8 cellular contexts compared by ENCODE assay signal in genomic region chr10:73646598-73647041, GRCh38. TPM values are rescaled to one million over a fixed set of nuclear protein-coding genes. Genes with fewer than 3 reads are reported as not detected.
DNase-seq lines count a peak whose midpoint lies in the region; ATAC-seq and TF ChIP-seq lines count a peak whose summit lies in the region.

No MANE protein-coding gene starts in this region.

- no peaks in the 10 kb centered on the region for H3K9me3 ChIP-seq in BLaER1 treated with 17β-estradiol and CSF1 and Interleukin-3, amounts not matched to agents 10 nM and 100 nM (replicated peaks in 1 of 11)
- H3K9me3 ChIP-seq in IMR-90 (ENCODE audit: control insufficient read depth, insufficient read depth, low read length) (no peaks in the 10 kb centered on the region), left ventricle myocardium inferior (replicated peaks) (no peaks in the 10 kb centered on the region)

- no peak for TF ChIP-seq RAD21 in IMR-90 (IDR thresholded peaks at IDR 0.05; ENCODE audit: low read length)

- H3K14ac ChIP-seq in IMR-90 (replicated peaks; ENCODE audit: low read depth, low read length), result no peak overlapping the region

- no peak overlapping the region; the same call in 1 of the 2 replicates for H4K5ac ChIP-seq in IMR-90 (ENCODE audit: low read depth, low read length)

- H2BK5ac ChIP-seq in IMR-90 (ENCODE audit: low read depth, low read length, poor library complexity, severe bottlenecking), result no peak overlapping the region

- H3K18ac ChIP-seq in IMR-90 (ENCODE audit: low read depth, low read length), result no peak overlapping the region

- H2BK15ac ChIP-seq in IMR-90 (ENCODE audit: low read depth, low read length), result 0 out of 3 replicates have a peak overlapping the region, but pooled peaks have one; percentile 17

- no peak overlapping the region for H3K4me3 ChIP-seq in BLaER1 treated with 17β-estradiol and CSF1 and Interleukin-3, amounts not matched to agents 10 nM and 100 nM
- no peak overlapping the region for H3K4me3 ChIP-seq in IMR-90 (ENCODE audit: insufficient read depth, low read depth, low read length)
- peak overlapping the region; percentile 76 for H3K4me3 ChIP-seq in left ventricle myocardium inferior

- intact Hi-C loops in IMR-90 (cut with micrococcal nuclease), result loop anchor here (10.0 kb wide), 1 partner anchor 232 kb away; the partner anchor contains the start of gene ANXA7
- intact Hi-C loops in left ventricle myocardium inferior (cut with micrococcal nuclease), result no loop called here

- H2AK9ac ChIP-seq in IMR-90 (replicated peaks; ENCODE audit: low read depth, low read length, poor library complexity), result no peak overlapping the region

- H4K91ac ChIP-seq in IMR-90 (ENCODE audit: insufficient read depth, low read depth, low read length), result peak overlapping the region; percentile 23; the same call in 1 of the 2 replicates

- H4K20me1 ChIP-seq in BLaER1 treated with 17β-estradiol and CSF1 and Interleukin-3, amounts not matched to agents 10 nM and 100 nM, result no peaks in the 10 kb centered on the region
- no peaks in the 10 kb centered on the region for H4K20me1 ChIP-seq in IMR-90 (ENCODE audit: insufficient read depth, low read length)

- 0 out of 2 replicates have a peak overlapping the region, but pooled peaks have one; percentile 8 for H2BK20ac ChIP-seq in IMR-90 (ENCODE audit: low read depth, low read length)

- BruUV-seq in IMR-90 (replicated peaks; lab: Mats Ljungman, UMichigan), result no TSS peak

- H3K9me3 Mint-ChIP-seq in nephron progenitor cell, result no peaks in the 10 kb centered on the region

- H3K56ac ChIP-seq in IMR-90 (ENCODE audit: extremely low read depth, insufficient read depth, low read length), result no peak overlapping the region

- peaks cover 9% of the 10 kb centered on the region for H3K27me3 Mint-ChIP-seq in nephron progenitor cell (ENCODE audit: low read depth, poor library complexity)

- peak overlapping the region; percentile 68 for H3K4me3 Mint-ChIP-seq in nephron progenitor cell

- TF ChIP-seq POLR2A in IMR-90 (IDR thresholded peaks at IDR 0.05; ENCODE audit: low read depth, low read length) (no peak), GM18505 (IDR thresholded peaks at IDR 0.05; ENCODE audit: borderline replicate concordance, extremely low read depth, insufficient read depth, insufficient read length) (no peak)

- no peak for DNase-seq in IMR-90
- DNase-seq in left ventricle myocardium inferior, result no peak
- no peak for DNase-seq in nephron progenitor cell
- DNase-seq in CD1c-positive myeloid dendritic cell (ENCODE audit: extremely low spot score), result no peak
- no peak for DNase-seq in NCI-H1417 (lab: John Stamatoyannopoulos, UW)

- H3K4me1 Mint-ChIP-seq in nephron progenitor cell, result peaks cover 44% of the 10 kb centered on the region

- H3K9ac ChIP-seq in BLaER1 treated with 17β-estradiol and CSF1 and Interleukin-3, amounts not matched to agents 10 nM and 100 nM, result no peak overlapping the region
- H3K9ac ChIP-seq in IMR-90 (ENCODE audit: low read depth, low read length), result no peak overlapping the region

- peak overlapping the region; percentile 75 for H3K27ac Mint-ChIP-seq in nephron progenitor cell

- peaks cover 0 to 14% of the 10 kb centered on the region in 2 experiments; a peak in 2 of 4 replicates for H3K79me1 ChIP-seq in IMR-90 (ENCODE audit: low read depth in 1 of 2, low read length in 2 of 2)

- peaks cover 59 to 89% (median 72%) of the 10 kb centered on the region in 10 experiments for H3K4me1 ChIP-seq in BLaER1 treated with 17β-estradiol and CSF1 and Interleukin-3, amounts not matched to agents 10 nM and 100 nM
- H3K4me1 ChIP-seq in IMR-90 (ENCODE audit: control insufficient read depth, insufficient read depth, low read length) (peaks cover 23% of the 10 kb centered on the region), left ventricle myocardium inferior (peaks cover 60% of the 10 kb centered on the region)

- 0 out of 2 replicates have a peak overlapping the region, but pooled peaks have one; percentile 16 for H2BK120ac ChIP-seq in IMR-90 (ENCODE audit: low read depth, low read length)

- no peak overlapping the region for H3K23ac ChIP-seq in IMR-90 (ENCODE audit: low read depth, low read length)

- no peak overlapping the region for H3K27ac ChIP-seq in BLaER1 treated with 17β-estradiol and CSF1 and Interleukin-3, amounts not matched to agents 10 nM and 100 nM
- H3K27ac ChIP-seq in IMR-90 (ENCODE audit: insufficient read depth, low read length) (no peak overlapping the region), left ventricle myocardium inferior (replicated peaks) (peak overlapping the region; percentile 94)

- dilution Hi-C loops in IMR-90 (cut with HindIII; ENCODE audit: low sequenced_read_pairs, unreplicated experiment), result no loop called here

- H2AFZ ChIP-seq in IMR-90 (replicated peaks; ENCODE audit: low read length, poor library complexity), result peak overlapping the region; percentile 35

- CTCF ChIA-PET in IMR-90 (lab: Yijun Ruan, JAX), result no interaction called here

- no peaks in the 10 kb centered on the region for H3K36me3 ChIP-seq in BLaER1 treated with 17β-estradiol and CSF1 and Interleukin-3, amounts not matched to agents 10 nM and 100 nM
- H3K36me3 ChIP-seq in IMR-90 (ENCODE audit: control insufficient read depth, insufficient read depth, low read length) (no peaks in the 10 kb centered on the region), left ventricle myocardium inferior (peaks cover 5% of the 10 kb centered on the region)

- H3K27me3 ChIP-seq in BLaER1 treated with 17β-estradiol and CSF1 and Interleukin-3, amounts not matched to agents 10 nM and 100 nM, result peaks cover 0 to 15% (median 0%) of the 10 kb centered on the region in 11 experiments; a peak in 5 of 22 replicates
- H3K27me3 ChIP-seq in IMR-90 (ENCODE audit: control insufficient read depth, insufficient read depth, low read length) (no peaks in the 10 kb centered on the region; the same call in 1 of the 2 replicates), left ventricle myocardium inferior (ENCODE audit: low read depth) (no peaks in the 10 kb centered on the region)

- H3K4ac ChIP-seq in IMR-90 (ENCODE audit: low read depth, low read length), result no peak overlapping the region

- ATAC-seq in IMR-90 (ENCODE audit: low read depth) (no peak), HG02798 (IDR thresholded peaks at IDR 0.05; ENCODE audit: poor library complexity, unreplicated experiment) (no peak), GM18505 (IDR thresholded peaks at IDR 0.05; ENCODE audit: unreplicated experiment) (no peak)

- in situ Hi-C loops in IMR-90 (cut with MboI; ENCODE audit: low sequenced_read_pairs), result loop anchor here (25.0 kb wide), 1 partner anchor 384 kb away; the partner anchor contains the start of gene MRPS16

- WGBS in IMR-90 (ENCODE audit: extremely low coverage in 2 of 2, insufficient read length in 1 of 2), 2 experiments, result 94% methylated on average over 3 of the region's 9 CpGs; no CpG with 5 or more reads in 1 of the 2 experiments

- TF ChIP-seq CTCF in IMR-90 (conservative IDR thresholded peaks at IDR 0.05; ENCODE audit: low read depth, low read length) (no peak), left ventricle myocardium inferior (IDR thresholded peaks at IDR 0.05; ENCODE audit: borderline replicate concordance) (no peak), nephron progenitor cell (IDR thresholded peaks at IDR 0.05) (no peak)

- H3K36me3 Mint-ChIP-seq in nephron progenitor cell (ENCODE audit: low read depth), result no peaks in the 10 kb centered on the region

- H4K8ac ChIP-seq in IMR-90 (ENCODE audit: low read depth in 2 of 2, low read length in 2 of 2), result no peak overlapping the region

- POLR2A ChIA-PET in IMR-90 (lab: Charles Lee; ENCODE audit: unreplicated experiment), result no interaction called here

- H3K4me2 ChIP-seq in BLaER1 treated with 17β-estradiol and CSF1 and Interleukin-3, amounts not matched to agents 10 nM and 100 nM, result peak overlapping the region; percentile 86 to 95 (median 92); a peak in 20 of 22 replicates
- H3K4me2 ChIP-seq in IMR-90 (ENCODE audit: low read depth, low read length), result no peak overlapping the region

- H2AK5ac ChIP-seq in IMR-90 (ENCODE audit: low read depth, low read length), result peak overlapping the region; percentile 29; the same call in 1 of the 2 replicates

- H3K9me1 ChIP-seq in IMR-90 (ENCODE audit: insufficient read depth, low read length), result peaks cover 25% of the 10 kb centered on the region

TF ChIP-seq in IMR-90, 13 proteins besides CTCF, POLR2A, EP300 and RAD21 (continues in another document):
- TF ChIP-seq MAFK (IDR thresholded peaks at IDR 0.05; ENCODE audit: low read depth, low read length), result no peak
- no peak for TF ChIP-seq RFX5 (IDR thresholded peaks at IDR 0.05; ENCODE audit: low read depth, low read length)
- no peak for TF ChIP-seq RCOR1 (IDR thresholded peaks at IDR 0.05; ENCODE audit: insufficient replicate concordance, low read length)
- TF ChIP-seq SMC3 (IDR thresholded peaks at IDR 0.05; ENCODE audit: low read depth, low read length), result no peak
- no peak for TF ChIP-seq ELK1 (IDR thresholded peaks at IDR 0.05; ENCODE audit: borderline replicate concordance, low read depth, low read length)

RNA-seq across cellular contexts. Expression of gene MYOZ1, which starts 5.3 kb away (rescaled TPM):
- total RNA-seq in IMR-90 (2012; rRNA removed) (under 0.01 and 0.18 TPM in 2 replicates), left ventricle myocardium inferior (4.8 TPM)
- 0.27 and 0.29 TPM in 2 replicates for polyA plus RNA-seq in IMR-90 (2012; rRNA removed)
- polyA plus RNA-seq in IMR-90 (2012; cell fraction: cytosol; rRNA removed), result 0.15 and 0.24 TPM in 2 replicates
- 0.04 and 0.10 TPM in 2 replicates for polyA plus RNA-seq in IMR-90 (2012; cell fraction: nucleus; rRNA removed; ENCODE audit: low replicate concordance)

RNA-seq across cellular contexts. Expression of gene SYNPO2L, which starts 9.2 kb away (rescaled TPM):
- total RNA-seq in IMR-90 (2012; rRNA removed) (under 0.01 and 0.18 TPM in 2 replicates), left ventricle myocardium inferior (290 TPM)
- 0.62 and 0.75 TPM in 2 replicates for polyA plus RNA-seq in IMR-90 (2012; rRNA removed)
- 0.41 and 0.60 TPM in 2 replicates for polyA plus RNA-seq in IMR-90 (2012; cell fraction: cytosol; rRNA removed)
- 0.53 and 0.86 TPM in 2 replicates for polyA plus RNA-seq in IMR-90 (2012; cell fraction: nucleus; rRNA removed; ENCODE audit: low replicate concordance)

RNA-seq across cellular contexts. Expression of gene AGAP5, which starts 51.3 kb away (rescaled TPM):
- total RNA-seq in IMR-90 (2012; rRNA removed) (1.4 and 1.8 TPM in 2 replicates), left ventricle myocardium inferior (3.3 TPM)
- 4.1 TPM in 2 replicates for polyA plus RNA-seq in IMR-90 (2012; rRNA removed)
- 1.2 and 1.5 TPM in 2 replicates for polyA plus RNA-seq in IMR-90 (2012; cell fraction: cytosol; rRNA removed)
- polyA plus RNA-seq in IMR-90 (2012; cell fraction: nucleus; rRNA removed; ENCODE audit: low replicate concordance), result 32.0 and 39.3 TPM in 2 replicates

RNA-seq across cellular contexts. Expression of gene USP54, which starts 55.5 kb away (rescaled TPM):
- total RNA-seq in IMR-90 (2012; rRNA removed) (7.9 and 8.9 TPM in 2 replicates), left ventricle myocardium inferior (19.6 TPM)
- polyA plus RNA-seq in IMR-90 (2012; rRNA removed), result 4.0 and 4.5 TPM in 2 replicates
- polyA plus RNA-seq in IMR-90 (2012; cell fraction: cytosol; rRNA removed), result 1.1 and 1.8 TPM in 2 replicates
- 4.1 and 7.2 TPM in 2 replicates for polyA plus RNA-seq in IMR-90 (2012; cell fraction: nucleus; rRNA removed; ENCODE audit: low replicate concordance)

Comparison
In these comparisons a context has a peak if more than half of its experiments do, and no peak if none do; other contexts are left out.
1. RNA of gene SYNPO2L, which starts 9.2 kb away (total RNA-seq): 290 TPM in left ventricle myocardium inferior (single experiment); under 0.01 to 0.18 TPM in IMR-90; every median in the first group is over 100 times any median in the second.